ENCODE assay signal across 1 cellular context in the genomic region with DNA sequence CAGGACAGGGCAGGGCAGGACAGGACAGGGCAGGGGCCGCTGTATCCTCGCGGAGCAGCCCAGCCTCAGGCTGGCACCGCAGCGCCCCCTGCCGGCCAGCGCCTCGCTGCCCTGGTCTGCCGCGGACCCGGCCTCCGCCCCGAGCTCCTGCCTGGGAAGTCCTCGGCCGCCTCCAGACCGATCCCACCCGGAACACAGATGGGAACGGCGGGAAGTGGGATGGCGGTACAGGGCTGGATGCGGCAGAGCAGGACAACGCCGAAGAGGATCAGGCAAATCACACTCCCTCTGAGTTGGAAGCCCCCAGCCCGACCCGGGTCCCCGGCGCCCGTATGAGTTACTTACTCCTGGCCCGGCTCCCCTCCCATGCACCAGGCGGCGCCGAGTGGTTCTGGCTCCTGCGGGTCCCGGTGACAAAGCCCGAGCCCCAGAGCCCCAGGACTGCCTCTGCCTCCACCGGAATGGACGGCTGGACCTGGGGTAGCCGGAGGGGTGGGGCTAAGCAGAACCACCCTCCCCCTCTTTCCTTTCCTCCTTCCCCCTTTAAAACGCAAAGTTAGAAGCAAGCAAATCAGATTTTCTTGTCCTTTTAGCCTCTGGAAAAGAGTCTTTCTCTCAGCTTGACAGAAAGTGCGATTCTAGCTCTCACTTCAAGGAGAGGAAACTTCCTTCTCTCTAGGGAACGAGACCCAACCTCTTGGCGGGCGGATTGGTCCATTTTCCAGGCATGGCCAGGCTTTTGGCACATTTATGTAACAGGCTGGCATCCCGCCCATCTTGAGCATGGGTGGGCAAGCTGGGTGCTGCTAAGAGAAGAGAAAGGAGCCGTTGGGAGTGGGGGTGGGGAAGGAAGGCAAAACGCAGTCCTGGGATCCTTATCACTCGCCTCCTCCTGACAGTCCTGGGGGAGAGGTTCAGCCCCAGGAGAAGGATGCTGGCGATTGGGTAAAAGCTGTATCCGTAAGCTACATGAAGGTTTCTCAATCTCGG.
TF ChIP-seq lines count a peak whose summit lies in the region.

A gene with protein sequence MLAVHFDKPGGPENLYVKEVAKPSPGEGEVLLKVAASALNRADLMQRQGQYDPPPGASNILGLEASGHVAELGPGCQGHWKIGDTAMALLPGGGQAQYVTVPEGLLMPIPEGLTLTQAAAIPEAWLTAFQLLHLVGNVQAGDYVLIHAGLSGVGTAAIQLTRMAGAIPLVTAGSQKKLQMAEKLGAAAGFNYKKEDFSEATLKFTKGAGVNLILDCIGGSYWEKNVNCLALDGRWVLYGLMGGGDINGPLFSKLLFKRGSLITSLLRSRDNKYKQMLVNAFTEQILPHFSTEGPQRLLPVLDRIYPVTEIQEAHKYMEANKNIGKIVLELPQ (minus strand): TSS at position 449 of the 990 bp plus-strand sequence. CDS start 508 bp downstream, outside the sequence.

TF ChIP-seq in GM12878, 131 proteins besides CTCF, POLR2A, EP300 and RAD21 (continued from another document):
- no peak for TF ChIP-seq MTA2 (IDR thresholded peaks at IDR 0.05; ENCODE audit: low read depth)
- TF ChIP-seq CREB1 (IDR thresholded peaks at IDR 0.05; ENCODE audit: low read depth), result no peak
- peak; percentile 78 to 88 for TF ChIP-seq IKZF2 (IDR thresholded peaks at IDR 0.05)
- no peak for TF ChIP-seq ASH2L (IDR thresholded peaks at IDR 0.05; ENCODE audit: borderline replicate concordance, low read depth)
- TF ChIP-seq, protein P1, sequence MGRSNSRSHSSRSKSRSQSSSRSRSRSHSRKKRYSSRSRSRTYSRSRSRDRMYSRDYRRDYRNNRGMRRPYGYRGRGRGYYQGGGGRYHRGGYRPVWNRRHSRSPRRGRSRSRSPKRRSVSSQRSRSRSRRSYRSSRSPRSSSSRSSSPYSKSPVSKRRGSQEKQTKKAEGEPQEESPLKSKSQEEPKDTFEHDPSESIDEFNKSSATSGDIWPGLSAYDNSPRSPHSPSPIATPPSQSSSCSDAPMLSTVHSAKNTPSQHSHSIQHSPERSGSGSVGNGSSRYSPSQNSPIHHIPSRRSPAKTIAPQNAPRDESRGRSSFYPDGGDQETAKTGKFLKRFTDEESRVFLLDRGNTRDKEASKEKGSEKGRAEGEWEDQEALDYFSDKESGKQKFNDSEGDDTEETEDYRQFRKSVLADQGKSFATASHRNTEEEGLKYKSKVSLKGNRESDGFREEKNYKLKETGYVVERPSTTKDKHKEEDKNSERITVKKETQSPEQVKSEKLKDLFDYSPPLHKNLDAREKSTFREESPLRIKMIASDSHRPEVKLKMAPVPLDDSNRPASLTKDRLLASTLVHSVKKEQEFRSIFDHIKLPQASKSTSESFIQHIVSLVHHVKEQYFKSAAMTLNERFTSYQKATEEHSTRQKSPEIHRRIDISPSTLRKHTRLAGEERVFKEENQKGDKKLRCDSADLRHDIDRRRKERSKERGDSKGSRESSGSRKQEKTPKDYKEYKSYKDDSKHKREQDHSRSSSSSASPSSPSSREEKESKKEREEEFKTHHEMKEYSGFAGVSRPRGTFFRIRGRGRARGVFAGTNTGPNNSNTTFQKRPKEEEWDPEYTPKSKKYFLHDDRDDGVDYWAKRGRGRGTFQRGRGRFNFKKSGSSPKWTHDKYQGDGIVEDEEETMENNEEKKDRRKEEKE (IDR thresholded peaks at IDR 0.05), result no peak
- TF ChIP-seq ZNF592 (IDR thresholded peaks at IDR 0.05), result peak; percentile 77; the same call in 1 of the 2 replicates
- TF ChIP-seq SPI1 (IDR thresholded peaks at IDR 0.05; ENCODE audit: borderline replicate concordance, insufficient read depth, low read depth, low read length), result no peak
